Comparison of ENCODE assay signal across 8 cellular contexts in genomic region chr2:33599943-33600192, GRCh38. TPM values are rescaled to one million over a fixed set of nuclear protein-coding genes. Genes with fewer than 3 reads are reported as not detected.
DNase-seq lines count a peak whose midpoint lies in the region; ATAC-seq, FAIRE-seq and TF ChIP-seq lines count a peak whose summit lies in the region.

No MANE protein-coding gene starts in this region.

- peaks cover 19% of the 10 kb centered on the region for H3K36me3 Mint-ChIP-seq in CD8-positive, alpha-beta T cell

- intact Hi-C loops in CD8-positive, alpha-beta T cell (cut with DNase I, micrococcal nuclease): loop anchor here (1.0 to 5.0 kb wide), 6 partner anchors 123 to 1433 kb away; partner anchors contain the start of genes RASGRP3 (in 2 of the 2), SLC30A6 (in 2 of the 2), TTC27 (in 2 of the 2) and YIPF4 (in 1 of the 2)
- intact Hi-C loops in Panc1 (cut with micrococcal nuclease; ENCODE audit: unreplicated experiment): no loop called here
- intact Hi-C loops in pancreas (cut with DNase I): no loop called here

- H3K27me3 Mint-ChIP-seq in CD8-positive, alpha-beta T cell (ENCODE audit: low read depth): no peaks in the 10 kb centered on the region

- FAIRE-seq in pancreas (lab: Jason Lieb, UNC): no peak

- H3K27me3 ChIP-seq in CD8-positive, alpha-beta T cell (ENCODE audit: insufficient read depth, low read length): no peaks in the 10 kb centered on the region
- H3K27me3 ChIP-seq in Panc1 (ENCODE audit: control insufficient read depth, insufficient read depth, low read length): no peaks in the 10 kb centered on the region
- H3K27me3 ChIP-seq in pancreas: no peaks in the 10 kb centered on the region

- peaks cover 22% of the 10 kb centered on the region for H3K4me1 ChIP-seq in CD8-positive, alpha-beta T cell (ENCODE audit: insufficient read depth, low read length)
- H3K4me1 ChIP-seq in Panc1 (ENCODE audit: control insufficient read depth, insufficient read depth, low read length) (peaks cover 12% of the 10 kb centered on the region; the same call in 1 of the 2 replicates), pancreas (peaks cover 3 to 27% (median 23%) of the 10 kb centered on the region in 3 donors)

- H3K4me1 Mint-ChIP-seq in CD8-positive, alpha-beta T cell (ENCODE audit: low read depth): peaks cover 31% of the 10 kb centered on the region

- CTCF ChIA-PET in CD8-positive, alpha-beta T cell (lab: Charles Lee): interaction anchor here (0.7 to 3.0 kb wide), 3 partner anchors 17 to 123 kb away, joined by 3 to 13 read pairs (median 5); partner anchors contain the start of gene RASGRP3
- CTCF ChIA-PET in Panc1 (lab: Charles Lee): no interaction called here

- no peaks in the 10 kb centered on the region for H3K9me3 ChIP-seq in CD8-positive, alpha-beta T cell (ENCODE audit: low read length)
- H3K9me3 ChIP-seq in Panc1 (ENCODE audit: control insufficient read depth, insufficient read depth, low read depth, low read length) (no peaks in the 10 kb centered on the region), pancreas (no peaks in the 10 kb centered on the region)

- H3K27ac ChIP-seq in CD8-positive, alpha-beta T cell (ENCODE audit: low read depth, low read length): peak overlapping the region; percentile 85
- H3K27ac ChIP-seq in Panc1 (ENCODE audit: low read length): peak overlapping the region; percentile 80
- peak overlapping the region in 3 of 4 donors; percentile 51 to 66 (median 64) for H3K27ac ChIP-seq in pancreas

- no peak for ATAC-seq in CD8-positive, alpha-beta T cell
- ATAC-seq in Panc1 (no peak), pancreas (no peak), HG03354 (IDR thresholded peaks at IDR 0.05; ENCODE audit: poor library complexity, severe bottlenecking, unreplicated experiment) (no peak), GM18498 (IDR thresholded peaks at IDR 0.05; ENCODE audit: unreplicated experiment) (no peak), HG03439 (IDR thresholded peaks at IDR 0.05; ENCODE audit: unreplicated experiment) (no peak)

- H3K4me3 ChIP-seq in CD8-positive, alpha-beta T cell (ENCODE audit: low read depth, low read length): peak overlapping the region; percentile 94
- peak overlapping the region; percentile 95 to 96 for H3K4me3 ChIP-seq in Panc1 (ENCODE audit: low read depth in 2 of 2, low read length in 2 of 2)
- H3K4me3 ChIP-seq in epithelial cell of esophagus (ENCODE audit: low read length): peak overlapping the region; percentile 98
- peak overlapping the region in 3 of 4 donors; percentile 72 to 82 (median 72) for H3K4me3 ChIP-seq in pancreas

- H3K9me3 Mint-ChIP-seq in CD8-positive, alpha-beta T cell: no peaks in the 10 kb centered on the region

- no peak for TF ChIP-seq CTCF in CD8-positive, alpha-beta T cell (IDR thresholded peaks at IDR 0.05)
- TF ChIP-seq CTCF in Panc1 (IDR thresholded peaks at IDR 0.05) (no peak), epithelial cell of esophagus (IDR thresholded peaks at IDR 0.05; ENCODE audit: insufficient read depth, low read depth, low read length, missing control alignments) (no peak), pancreas (IDR thresholded peaks at IDR 0.05) (no peak)

- WGBS in pancreas, 2 donors: 8 to 9% methylated on average over 3 of the region's 3 CpGs

- H3K4me3 Mint-ChIP-seq in CD8-positive, alpha-beta T cell: peak overlapping the region; percentile 99

- peak overlapping the region; percentile 96 for H3K27ac Mint-ChIP-seq in CD8-positive, alpha-beta T cell

- BruUV-seq in Panc1 (replicated peaks; lab: Mats Ljungman, UMichigan): no TSS peak

- POLR2A ChIA-PET in CD8-positive, alpha-beta T cell (lab: Charles Lee): interaction anchor here (1.1 to 2.4 kb wide), 2 partner anchors 26 to 123 kb away, joined by 3 to 14 read pairs; partner anchors contain the start of gene RASGRP3
- POLR2A ChIA-PET in Panc1 (lab: Charles Lee): interaction anchor here (0.6 kb wide), 1 partner anchor 79 kb away, joined by 5 read pairs; no protein-coding TSS in a partner anchor

- DNase-seq in CD8-positive, alpha-beta T cell: no peak
- DNase-seq in Panc1 (ENCODE audit: low read depth, low spot score): no peak
- DNase-seq in epithelial cell of esophagus (ENCODE audit: low read depth): no peak
- DNase-seq in pancreas: no peak
- no peak for DNase-seq in G401 (ENCODE audit: low spot score)

- in situ Hi-C loops in Panc1 (cut with HindIII; ENCODE audit: low pct_unique_long_range_greater_than_20kb, low sequenced_read_pairs): no loop called here
- in situ Hi-C loops in G401 (cut with HindIII; ENCODE audit: low sequenced_read_pairs): no loop called here

- H3K36me3 ChIP-seq in CD8-positive, alpha-beta T cell (ENCODE audit: insufficient read depth, low read length): no peaks in the 10 kb centered on the region
- H3K36me3 ChIP-seq in Panc1 (ENCODE audit: control insufficient read depth, insufficient read depth, low read length) (peaks cover 5% of the 10 kb centered on the region; the same call in 1 of the 2 replicates), pancreas (no peaks in the 10 kb centered on the region)

RNA-seq across cellular contexts. Expression of gene FAM98A, which starts 0.8 kb away (rescaled TPM):
- total RNA-seq in CD8-positive, alpha-beta T cell: 10 to 100 TPM; 15.9 to 21.0 TPM
- 39.2 TPM for total RNA-seq in Panc1 (2021; ENCODE audit: unreplicated experiment)
- polyA plus RNA-seq in Panc1 (2012; ENCODE audit: insufficient read length): 25.6 TPM
- 10 to 100 TPM; 10.2 to 25.3 (median 19.0) TPM for total RNA-seq in pancreas
- polyA plus RNA-seq in pancreas: 10 to 100 TPM in 1 of 2 donors, 1 to 10 TPM in 1; 8.9 to 11.0 TPM
- total RNA-seq in G401 (2014; rRNA removed; shearing (Covaris generic)): 8.9 and 21.8 TPM in 2 replicates

Comparison
In these comparisons a context has a peak if more than half of its experiments do, and no peak if none do; other contexts are left out.
1. intact Hi-C loops: an anchor here in CD8-positive, alpha-beta T cell (1.0 to 5.0 kb wide); none called in Panc1 and pancreas.